ENCODE assay signal across 8 cellular contexts in genomic region chr17:37643118-37643766, GRCh38. TPM values are rescaled to one million over a fixed set of nuclear protein-coding genes. Genes with fewer than 3 reads are reported as not detected.
DNase-seq lines count a peak whose midpoint lies in the region; ATAC-seq and TF ChIP-seq lines count a peak whose summit lies in the region.

Gene DDX52 (minus strand): TSS chr17:37643446. CDS start chr17:37643420, 26 bp downstream.

- WGBS in suprapubic skin: under 1% methylated on average over 35 of the region's 43 CpGs

- TF ChIP-seq POLR2A in suprapubic skin (IDR thresholded peaks at IDR 0.05): peak in 1 of 2 donors; percentile 12

- H3K4me3 Mint-ChIP-seq in glutamatergic neuron (ENCODE audit: unreplicated experiment): peak within 1 kb of the TSS; percentile 88

- H3K4me1 ChIP-seq in suprapubic skin: peaks cover 22% of the 10 kb centered on the region

- no peak for TF ChIP-seq EP300 in suprapubic skin (IDR thresholded peaks at IDR 0.05)

- H3K27ac ChIP-seq in suprapubic skin: peak within 1 kb of the TSS; percentile 91

- peaks cover 24% of the 10 kb centered on the region for H3K36me3 ChIP-seq in suprapubic skin

- H3K36me3 Mint-ChIP-seq in activated naive CD4-positive, alpha-beta T cell treated with anti-CD3 and anti-CD28 coated beads, Interleukin-2, amount 50 U/mL, for 72 hours: peaks cover 20% of the 10 kb centered on the region in 2 donors
- no peaks in the 10 kb centered on the region for H3K36me3 Mint-ChIP-seq in glutamatergic neuron (ENCODE audit: unreplicated experiment)

- TF ChIP-seq CTCF in HFF-Myc (IDR thresholded peaks at IDR 0.05; ENCODE audit: low read depth, low read length, missing control alignments) (no peak), glutamatergic neuron (IDR thresholded peaks at IDR 0.05; ENCODE audit: partially characterized antibody, unreplicated experiment) (no peak), omental fat pad (IDR thresholded peaks at IDR 0.05) (no peak), suprapubic skin (IDR thresholded peaks at IDR 0.05) (no peak)

- H3K9me3 ChIP-seq in suprapubic skin: no peaks in the 10 kb centered on the region

- ATAC-seq in activated naive CD4-positive, alpha-beta T cell treated with anti-CD3 and anti-CD28 coated beads, Interleukin-2, amount 50 U/mL, for 72 hours: peak; percentile 98 to 99
- ATAC-seq in omental fat pad (ENCODE audit: low FRiP score): peak; percentile 94

- peaks cover 5% of the 10 kb centered on the region for H3K4me1 Mint-ChIP-seq in glutamatergic neuron (ENCODE audit: low read depth, unreplicated experiment)

- H3K27me3 ChIP-seq in suprapubic skin: peaks cover 15% of the 10 kb centered on the region

- H3K4me3 ChIP-seq in HFF-Myc (replicated peaks; ENCODE audit: low read depth, low read length): peak within 1 kb of the TSS; percentile 93
- peak within 1 kb of the TSS; percentile 89 for H3K4me3 ChIP-seq in suprapubic skin

- H3K9me3 Mint-ChIP-seq in activated naive CD4-positive, alpha-beta T cell treated with anti-CD3 and anti-CD28 coated beads, Interleukin-2, amount 50 U/mL, for 72 hours: no peaks in the 10 kb centered on the region
- no peaks in the 10 kb centered on the region for H3K9me3 Mint-ChIP-seq in glutamatergic neuron (ENCODE audit: unreplicated experiment)

- DNase-seq in ELR (ENCODE audit: low read depth) (peak; percentile 96), HFF-Myc (ENCODE audit: extremely low read depth, low read depth) (peak; percentile 79), NCI-H128 (lab: John Stamatoyannopoulos, UW; ENCODE audit: unreplicated experiment) (peak; percentile 75), SKM-1 treated with dmso at 0.1 percent for 144 hours (lab: John Stamatoyannopoulos, UW; ENCODE audit: unreplicated experiment) (peak; percentile 79), glutamatergic neuron (peak; percentile 92), omental fat pad (ENCODE audit: low spot score) (peak; percentile 77), suprapubic skin (ENCODE audit: low spot score in 2 of 2) (peak; percentile 93 to 94)
- DNase-seq in activated naive CD4-positive, alpha-beta T cell treated with anti-CD3 and anti-CD28 coated beads, Interleukin-2, amount 50 U/mL, for 72 hours (ENCODE audit: low spot score in 2 of 2): peak; percentile 82 to 89

- H3K27me3 Mint-ChIP-seq in glutamatergic neuron (ENCODE audit: unreplicated experiment): no peaks in the 10 kb centered on the region

- peak within 1 kb of the TSS; percentile 95 to 97 for H3K27ac Mint-ChIP-seq in activated naive CD4-positive, alpha-beta T cell treated with anti-CD3 and anti-CD28 coated beads, Interleukin-2, amount 50 U/mL, for 72 hours
- H3K27ac Mint-ChIP-seq in glutamatergic neuron (ENCODE audit: unreplicated experiment): peak within 1 kb of the TSS; percentile 83

RNA-seq across cellular contexts. Expression of gene DDX52, which starts in this region (rescaled TPM):
- 10 to 100 TPM; 25.0 to 45.2 TPM for total RNA-seq in activated naive CD4-positive, alpha-beta T cell treated with anti-CD3 and anti-CD28 coated beads, Interleukin-2, amount 50 U/mL, for 72 hours
- total RNA-seq in glutamatergic neuron (ENCODE audit: unreplicated experiment) (47.4 TPM), omental fat pad (10 to 100 TPM; 13.1 to 23.9 (median 16.6) TPM), suprapubic skin (10 to 100 TPM; 15.6 to 21.7 (median 18.6) TPM)

Comparison
In these comparisons a context has a peak if more than half of its experiments do, and no peak if none do; other contexts are left out.
1. Peak in every context shown above with its lines: DNase-seq, ATAC-seq, H3K4me3 ChIP-seq and H3K27ac ChIP-seq.